Comparison of ENCODE assay signal across 8 cellular contexts in the genomic region with DNA sequence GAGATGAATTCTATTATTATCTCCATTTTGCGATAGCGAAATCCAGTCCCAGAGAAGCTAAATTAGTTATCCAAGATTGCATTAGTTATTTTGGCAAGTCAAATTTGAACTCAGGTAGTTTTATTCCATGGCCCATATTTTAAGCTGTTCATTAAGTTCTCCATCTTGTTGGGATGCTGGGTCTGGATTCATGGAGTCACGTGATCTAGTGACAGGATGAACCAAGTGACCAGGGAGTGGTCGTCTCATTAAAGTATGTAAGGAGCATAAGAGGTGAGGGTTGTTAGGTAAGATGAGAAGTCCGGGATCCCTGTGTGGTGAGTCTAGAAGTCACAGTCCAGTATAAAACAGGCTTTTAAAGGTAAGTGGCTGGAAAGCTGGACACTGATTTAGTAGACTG.
"Had no signal": no experiment of that assay in that cellular context is flagged by ENCODE, and none has a peak within 500 bp of the region (broad histone marks: within the 10 kb centered on the region; RNA-seq: fewer than 3 reads in every experiment).

No MANE protein-coding gene starts in this region.

- H3K27ac Mint-ChIP-seq: IgD-negative memory B cell had no signal

- H3K9ac ChIP-seq: KMS-11 had no signal

- H3K27ac ChIP-seq: HL-60, KMS-11 had no signal

- H3K4me3 Mint-ChIP-seq: IgD-negative memory B cell had no signal

- DNase-seq: IMR-90, Karpas-422, KBM-7, KG1 had no signal

- FAIRE-seq: HTR-8/SVneo had no signal

- H3K4me2 ChIP-seq: KMS-11 had no signal

- H3K4me1 Mint-ChIP-seq: IgD-negative memory B cell had no signal

- H3K27me3 Mint-ChIP-seq: IgD-negative memory B cell had no signal
